In genomic region chr1:154730251-154730650, GRCh38 we compare ENCODE assay signal across 10 cellular contexts.
DNase-seq lines count a peak whose midpoint lies in the region; ATAC-seq and TF ChIP-seq lines count a peak whose summit lies in the region.
"Had no signal": no experiment of that assay in that cellular context is flagged by ENCODE, and none has a peak within 500 bp of the region (broad histone marks: within the 10 kb centered on the region; RNA-seq: fewer than 3 reads in every experiment).

No MANE protein-coding gene starts in this region.

- H2BK5ac ChIP-seq in mesendoderm (ENCODE audit: low read length) = no peak overlapping the region

- no peaks in the 10 kb centered on the region for H3K79me2 ChIP-seq in mesendoderm (ENCODE audit: control insufficient read depth, insufficient read depth, low read length)

- no peaks in the 10 kb centered on the region for H3K27me3 ChIP-seq in mesendoderm (ENCODE audit: insufficient read depth, low read length, poor library complexity)

- no peak overlapping the region for H3K9ac ChIP-seq in mesendoderm (ENCODE audit: low read length)

- H2BK15ac ChIP-seq in mesendoderm (replicated peaks; ENCODE audit: low read depth) = no peak overlapping the region

- peaks cover 0 to 3% (median 0%) of the 10 kb centered on the region in 5 experiments for H3K9me3 Mint-ChIP-seq in brain
- no peaks in the 10 kb centered on the region for H3K9me3 Mint-ChIP-seq in effector memory CD8-positive, alpha-beta T cell

- ATAC-seq in GM18909 (IDR thresholded peaks at IDR 0.05; ENCODE audit: poor library complexity, unreplicated experiment) (no peak), GM21390 (IDR thresholded peaks at IDR 0.05; ENCODE audit: unreplicated experiment) (no peak)
- ATAC-seq in effector memory CD8-positive, alpha-beta T cell (replicated peaks) = no peak

- DNase-seq in COLO829 (ENCODE audit: low spot score) (peak; percentile 66), NCI-H1417 (lab: John Stamatoyannopoulos, UW) (peak; percentile 55 to 99 (median 88)), mesendoderm (peak; percentile 91)
- no peak for DNase-seq in activated CD4-positive, alpha-beta T cell treated with anti-CD3 and anti-CD28 coated beads, Interleukin-2, amount 50 U/mL, for 4 hours
- DNase-seq in effector memory CD8-positive, alpha-beta T cell = no peak
- DNase-seq: activated T-cell treated with anti-CD3 and anti-CD28 coated beads, Interleukin-2, amount 50 U/mL, for 48 hours; naive B cell had no signal

- H3K18ac ChIP-seq in mesendoderm (ENCODE audit: low read length) = no peak overlapping the region

- H3K36me3 ChIP-seq in mesendoderm (ENCODE audit: control insufficient read depth, insufficient read depth, low read length) = no peaks in the 10 kb centered on the region

- H2AK5ac ChIP-seq in mesendoderm (ENCODE audit: low read length) = no peak overlapping the region

- no CpG with 5 or more reads among the region's 1 CpG for WGBS in mesendoderm (ENCODE audit: extremely low coverage, insufficient coverage, low lambda C conversion rate)

- no peak overlapping the region for H3K4me3 Mint-ChIP-seq in brain
- no peak overlapping the region for H3K4me3 Mint-ChIP-seq in effector memory CD8-positive, alpha-beta T cell
- H3K4me3 Mint-ChIP-seq: naive B cell had no signal

- H2BK120ac ChIP-seq in mesendoderm (ENCODE audit: low read depth, low read length) = no peak overlapping the region

- H3K4me3 ChIP-seq in mesendoderm (ENCODE audit: low read length) = no peak overlapping the region

- no peak overlapping the region for H3K27ac ChIP-seq in mesendoderm (ENCODE audit: low read depth, low read length)

- no peak overlapping the region for H3K56ac ChIP-seq in mesendoderm (ENCODE audit: low read length)

- no peak overlapping the region for H3K4me2 ChIP-seq in mesendoderm (ENCODE audit: low read length)

- TF ChIP-seq CTCF in brain (conservative IDR thresholded peaks at IDR 0.05) = no peak

- no peak overlapping the region for H3K4ac ChIP-seq in mesendoderm (ENCODE audit: low read depth, low read length)

- H4K5ac ChIP-seq in mesendoderm (ENCODE audit: low read length) = no peak overlapping the region

- peaks cover 91% of the 10 kb centered on the region for H3K4me1 Mint-ChIP-seq in brain
- peaks cover 3 to 5% of the 10 kb centered on the region in 2 donors for H3K4me1 Mint-ChIP-seq in effector memory CD8-positive, alpha-beta T cell (ENCODE audit: low read depth in 2 of 2)
- H3K4me1 Mint-ChIP-seq: naive B cell had no signal

- H4K8ac ChIP-seq in mesendoderm (ENCODE audit: low read depth, low read length) = no peak overlapping the region

- H3K23ac ChIP-seq in mesendoderm (ENCODE audit: low read length) = no peak overlapping the region

- peaks cover 10% of the 10 kb centered on the region for H3K36me3 Mint-ChIP-seq in brain
- peaks cover 3% of the 10 kb centered on the region for H3K36me3 Mint-ChIP-seq in effector memory CD8-positive, alpha-beta T cell (ENCODE audit: insufficient read depth)
- H3K36me3 Mint-ChIP-seq: naive B cell had no signal

- H3K27me3 Mint-ChIP-seq in brain = no peaks in the 10 kb centered on the region
- peaks cover 27 to 92% of the 10 kb centered on the region in 2 donors for H3K27me3 Mint-ChIP-seq in effector memory CD8-positive, alpha-beta T cell

- H3K27ac Mint-ChIP-seq in brain = peak overlapping the region; percentile 81 to 96 (median 88)
- no peak overlapping the region for H3K27ac Mint-ChIP-seq in effector memory CD8-positive, alpha-beta T cell

- H3K4me1 ChIP-seq in mesendoderm (ENCODE audit: control insufficient read depth, low read depth, low read length) = no peaks in the 10 kb centered on the region

- no peaks in the 10 kb centered on the region for H3K79me1 ChIP-seq in mesendoderm (ENCODE audit: low read length)

Comparison
In these comparisons a context has a peak if more than half of its experiments do, and no peak if none do; other contexts are left out.
1. DNase-seq: peak in COLO829 (single experiment), NCI-H1417 (3 of 3) and mesendoderm (single experiment); none in activated CD4-positive, alpha-beta T cell treated with anti-CD3 and anti-CD28 coated beads, Interleukin-2, amount 50 U/mL, for 4 hours (0 of 2) and effector memory CD8-positive, alpha-beta T cell (0 of 3).
2. H3K27ac Mint-ChIP-seq: peak in brain (5 of 5); none in effector memory CD8-positive, alpha-beta T cell (0 of 2).